Comparison of ENCODE assay signal across 24 cellular contexts in genomic region chr22:50461979-50462540, GRCh38. TPM values are rescaled to one million over a fixed set of nuclear protein-coding genes. Genes with fewer than 3 reads are reported as not detected.
"Had no signal": no experiment of that assay in that cellular context is flagged by ENCODE, and none has a peak within 500 bp of the region (broad histone marks: within the 10 kb centered on the region; RNA-seq: fewer than 3 reads in every experiment).

No MANE protein-coding gene starts in this region.

- H3K4me1 ChIP-seq: SJSA1 had no signal

- H3K9me3 ChIP-seq: SJSA1 had no signal

- H3K4me3 ChIP-seq: PC-9, SJSA1, SK-N-MC had no signal

- H2AFZ ChIP-seq: PC-9 had no signal

- FAIRE-seq: RCC 7860 had no signal

- H3K27ac ChIP-seq: PC-9, SJSA1, SK-N-MC had no signal

- H3K27me3 ChIP-seq: SJSA1 had no signal

- DNase-seq: KBM-7; MV-4-11; NCI-H1048; NCI-H1105; NCI-H1417; NCI-H1436 treated with DMSO at 0.1 percent for 48 hours; NCI-H1694 treated with DMSO at 0.1 percent for 48 hours; NCI-H1930; NCI-H2081; NCI-H2107; NCI-H2227 treated with DMSO at 0.1 percent for 48 hours; NCI-H524; NCI-H748 treated with DMSO at 0.1 percent for 48 hours; NK-92 treated with Interleukin-12 subunit alpha and Interleukin-12 subunit beta, amount 100 ng/mL, for 24 hours; OCI-M1; PC-9; Right ventricle myocardium superior; RPMI8226; SIG-M5 had no signal

- H3K4me2 ChIP-seq: PC-9 had no signal

RNA-seq across cellular contexts. Expression of gene ADM2, which starts 19.3 kb away (rescaled TPM):
- total RNA-seq: LHCN-M2, Right ventricle myocardium superior had no signal

RNA-seq across cellular contexts. Expression of gene MIOX, which starts 24.6 kb away (rescaled TPM):
- total RNA-seq: HT1080, LHCN-M2, Right ventricle myocardium superior, SJSA1 had no signal
